In the genomic region with DNA sequence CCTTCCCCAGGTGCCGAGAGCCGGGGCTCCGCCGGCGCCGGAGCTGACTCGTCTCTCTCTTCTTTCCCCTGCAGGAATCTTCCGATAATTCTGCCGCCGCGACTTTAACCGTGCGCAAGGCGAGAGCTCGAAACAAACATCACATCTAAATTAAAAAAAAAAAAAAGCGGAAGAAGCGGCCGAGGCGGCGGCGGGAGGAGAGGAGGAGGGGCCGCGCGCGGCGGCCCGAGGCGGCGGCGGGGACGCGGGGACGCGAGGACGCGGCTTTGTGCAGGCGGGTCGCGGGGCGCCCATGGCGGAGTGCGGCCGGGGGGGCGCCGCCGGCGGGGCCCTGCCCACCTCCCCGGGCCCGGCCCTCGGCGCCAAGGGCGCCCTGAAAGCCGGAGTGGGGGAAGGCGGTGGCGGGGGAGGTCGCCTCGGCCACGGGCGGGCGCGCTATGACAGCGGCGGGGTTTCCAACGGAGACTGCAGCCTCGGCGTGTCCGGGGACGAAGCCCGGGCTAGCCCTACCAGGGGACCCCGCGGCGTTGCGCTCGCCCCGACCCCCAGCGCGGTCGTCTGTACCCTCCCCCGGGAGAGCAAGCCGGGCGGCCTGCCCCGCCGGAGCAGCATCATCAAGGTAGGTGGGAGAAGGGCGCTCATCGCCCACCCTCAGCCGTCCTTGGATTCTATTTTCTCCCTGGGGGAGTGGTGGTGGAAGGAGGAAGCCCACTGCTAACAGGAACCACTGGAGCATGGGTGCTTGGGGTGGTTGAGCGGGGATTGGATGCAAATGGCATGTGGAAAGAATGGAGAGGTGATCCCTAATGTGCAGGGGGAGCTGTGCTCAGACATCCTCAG, we compare ENCODE assay signal across 8 cellular contexts. TPM values are rescaled to one million over a fixed set of nuclear protein-coding genes. Genes with fewer than 3 reads are reported as not detected.
DNase-seq lines count a peak whose midpoint lies in the region; ATAC-seq and TF ChIP-seq lines count a peak whose summit lies in the region.

PLCL2 (plus strand) TSS at position 208 of the 840 bp plus-strand sequence; CDS start at position 293, 85 bp downstream.

- ATAC-seq in GM18870 (IDR thresholded peaks at IDR 0.05; ENCODE audit: unreplicated experiment) (peak; percentile 7), HG03103 (IDR thresholded peaks at IDR 0.05; ENCODE audit: low read depth, unreplicated experiment) (peak; percentile 32)

- H3K27me3 ChIP-seq in PC-9 (ENCODE audit: insufficient read depth, low read depth): no peaks in the 10 kb centered on the region
- H3K27me3 ChIP-seq in neutrophil: no peaks in the 10 kb centered on the region
- no peaks in the 10 kb centered on the region for H3K27me3 ChIP-seq in tibial artery

- peaks cover 27% of the 10 kb centered on the region for H3K4me1 ChIP-seq in PC-9 (replicated peaks; ENCODE audit: insufficient read depth)
- peaks cover 53 to 56% of the 10 kb centered on the region in 2 experiments for H3K4me1 ChIP-seq in neutrophil (ENCODE audit: control insufficient read depth in 1 of 2, insufficient read depth in 1 of 2, low read depth in 1 of 2, low read length in 1 of 2)
- peaks cover 0 to 65% (median 17%) of the 10 kb centered on the region in 4 donors for H3K4me1 ChIP-seq in tibial artery

- H3K27ac ChIP-seq in PC-9 (peak within 1 kb of the TSS; percentile 30), neutrophil (peak within 1 kb of the TSS; percentile 94), tibial artery (peak within 1 kb of the TSS; percentile 84 to 87)

- peaks cover 5% of the 10 kb centered on the region; the same call in 1 of the 2 replicates for H3F3A ChIP-seq in PC-9 (ENCODE audit: insufficient read depth, low read depth)

- no TSS peak for BruUV-seq in PC-9 (replicated peaks; lab: Mats Ljungman, UMichigan)

- H2AFZ ChIP-seq in PC-9: peak within 1 kb of the TSS; percentile 100

- H3K9me2 ChIP-seq in PC-9 (ENCODE audit: insufficient read depth): no peaks in the 10 kb centered on the region; the same call in 1 of the 2 replicates

- peak within 1 kb of the TSS; percentile 92 for H3K4me2 ChIP-seq in PC-9

- peak; percentile 52 for DNase-seq in ACHN
- DNase-seq in PC-9: peak; percentile 42 to 47
- peak; percentile 57 for DNase-seq in activated T-helper 9 cell treated with anti-CD3 and anti-CD28 coated beads, Interleukin-2, amount 50 U/mL, for 16 hours (ENCODE audit: low read depth)
- DNase-seq in foreskin fibroblast: peak; percentile 34 to 73
- DNase-seq in tibial artery: peak; percentile 30 to 72

- intact Hi-C loops in PC-9 (cut with micrococcal nuclease; ENCODE audit: unreplicated experiment) (loop anchor here (2.0 kb wide), 2 partner anchors 154 to 278 kb away; no protein-coding TSS in a partner anchor), tibial artery (cut with DNase I; ENCODE audit: low total_unique reads) (loop anchor here (10.0 kb wide), 1 partner anchor 330 kb away; no protein-coding TSS in a partner anchor)

- TF ChIP-seq CTCF in PC-9 (conservative IDR thresholded peaks at IDR 0.05): no peak
- TF ChIP-seq CTCF in foreskin fibroblast (IDR thresholded peaks at IDR 0.05; ENCODE audit: low read depth, low read length): no peak
- TF ChIP-seq CTCF in neutrophil (IDR thresholded peaks at IDR 0.05): no peak
- no peak for TF ChIP-seq CTCF in tibial artery (IDR thresholded peaks at IDR 0.05)

- no peaks in the 10 kb centered on the region for H3K36me3 ChIP-seq in PC-9 (ENCODE audit: low read depth)
- H3K36me3 ChIP-seq in neutrophil: no peaks in the 10 kb centered on the region
- no peaks in the 10 kb centered on the region for H3K36me3 ChIP-seq in tibial artery

- H3K9me3 ChIP-seq in PC-9 (ENCODE audit: insufficient read depth, low read depth) (no peaks in the 10 kb centered on the region; the same call in 1 of the 2 replicates), neutrophil (no peaks in the 10 kb centered on the region), tibial artery (no peaks in the 10 kb centered on the region)

- no peaks in the 10 kb centered on the region for H4K20me1 ChIP-seq in PC-9 (ENCODE audit: insufficient read depth)

- CTCF ChIA-PET in PC-9 (lab: Charles Lee): no interaction called here

- POLR2A ChIA-PET in PC-9 (lab: Charles Lee; ENCODE audit: unreplicated experiment): interaction anchor here (0.7 kb wide), 1 partner anchor 225 kb away, joined by 7 read pairs; no protein-coding TSS in a partner anchor

- H3K4me3 ChIP-seq in PC-9: peak within 1 kb of the TSS; percentile 98
- H3K4me3 ChIP-seq in foreskin fibroblast (ENCODE audit: low read depth in 1 of 2, low read length in 2 of 2): peak within 1 kb of the TSS; percentile 78 to 80
- peak within 1 kb of the TSS; percentile 85 to 98 for H3K4me3 ChIP-seq in neutrophil (ENCODE audit: low read depth in 1 of 2, low read length in 1 of 2)
- H3K4me3 ChIP-seq in tibial artery: peak within 1 kb of the TSS; percentile 66

- peaks cover 42% of the 10 kb centered on the region for H3K79me2 ChIP-seq in PC-9 (ENCODE audit: low read depth)

- in situ Hi-C loops in ACHN (cut with HindIII; ENCODE audit: low pct_ligation_motif_present, low pct_unique_long_range_greater_than_20kb, low sequenced_read_pairs): no loop called here

RNA-seq across cellular contexts. Expression of gene PLCL2, which starts in this region (rescaled TPM):
- 4.4 and 4.6 TPM in 2 replicates for total RNA-seq in PC-9 (2021)

Comparison
In these comparisons a context has a peak if more than half of its experiments do, and no peak if none do; other contexts are left out.
1. Peak in every context shown above with its lines: DNase-seq, ATAC-seq, H3K4me3 ChIP-seq and H3K27ac ChIP-seq.
2. H3K27ac ChIP-seq: peak in every context shown above with its lines; median percentile 94 in neutrophil; 86 in tibial artery; 30 in PC-9.